17 cellular contexts compared by ENCODE assay signal in genomic region chr6:150567360-150567759, GRCh38. TPM values are rescaled to one million over a fixed set of nuclear protein-coding genes. Genes with fewer than 3 reads are reported as not detected.
A peak's percentile ranks its signal among the peaks of the same experiment; 100 is the strongest.
DNase-seq lines count a peak whose midpoint lies in the region; ATAC-seq lines count a peak whose summit lies in the region.
"Had no signal": no experiment of that assay in that cellular context is flagged by ENCODE, and none has a peak within 500 bp of the region (broad histone marks: within the 10 kb centered on the region; RNA-seq: fewer than 3 reads in every experiment).

No MANE protein-coding gene starts in this region.

- ATAC-seq in GM19023 (IDR thresholded peaks at IDR 0.05; ENCODE audit: unreplicated experiment): no peak
- ATAC-seq: activated naive CD4-positive, alpha-beta T cell treated with anti-CD3 and anti-CD28 coated beads, Interleukin-2, amount 50 U/mL, for 72 hours; left lung; PC-3; upper lobe of right lung had no signal

- peak; percentile 16 for DNase-seq in NCI-H1105 treated with DMSO at 0.1 percent for 48 hours (lab: John Stamatoyannopoulos, UW)
- no peak for DNase-seq in NCI-H1105 (lab: John Stamatoyannopoulos, UW)
- DNase-seq in NCI-H2227 treated with DMSO at 0.1 percent for 48 hours (lab: John Stamatoyannopoulos, UW): peak; percentile 36
- peak; percentile 21 for DNase-seq in globus pallidus (ENCODE audit: low spot score)
- peak; percentile 47 for DNase-seq in renal cortical epithelial cell (ENCODE audit: low read depth)
- DNase-seq in NCI-H446 (lab: John Stamatoyannopoulos, UW): no peak
- DNase-seq in central memory CD4-positive, alpha-beta T cell: no peak
- DNase-seq: activated CD4-positive, alpha-beta T cell treated with anti-CD3 and anti-CD28 coated beads, Interleukin-2, amount 50 U/mL, for 48 hours; activated T-cell treated with anti-CD3 and anti-CD28 coated beads, Interleukin-2, amount 50 U/mL, for 24 hours; brain microvascular endothelial cell; IMR-90; left lung; stimulated activated naive CD4-positive, alpha-beta T cell treated with Interleukin-2 at 50 U/mL for 16 hours; upper lobe of right lung had no signal

RNA-seq across cellular contexts. Expression of gene PLEKHG1, which starts 32.3 kb away (rescaled TPM):
- 11.1 and 13.4 TPM in 2 replicates for total RNA-seq in renal cortical epithelial cell

Comparison
In these comparisons a context has a peak if more than half of its experiments do, and no peak if none do; other contexts are left out.
1. DNase-seq: peak in NCI-H1105 treated with DMSO at 0.1 percent for 48 hours (single experiment), NCI-H2227 treated with DMSO at 0.1 percent for 48 hours (single experiment), globus pallidus (single experiment) and renal cortical epithelial cell (single experiment); none in NCI-H1105 (single experiment), NCI-H446 (0 of 2) and central memory CD4-positive, alpha-beta T cell (single experiment).